ENCODE assay signal across 9 cellular contexts in the genomic region with DNA sequence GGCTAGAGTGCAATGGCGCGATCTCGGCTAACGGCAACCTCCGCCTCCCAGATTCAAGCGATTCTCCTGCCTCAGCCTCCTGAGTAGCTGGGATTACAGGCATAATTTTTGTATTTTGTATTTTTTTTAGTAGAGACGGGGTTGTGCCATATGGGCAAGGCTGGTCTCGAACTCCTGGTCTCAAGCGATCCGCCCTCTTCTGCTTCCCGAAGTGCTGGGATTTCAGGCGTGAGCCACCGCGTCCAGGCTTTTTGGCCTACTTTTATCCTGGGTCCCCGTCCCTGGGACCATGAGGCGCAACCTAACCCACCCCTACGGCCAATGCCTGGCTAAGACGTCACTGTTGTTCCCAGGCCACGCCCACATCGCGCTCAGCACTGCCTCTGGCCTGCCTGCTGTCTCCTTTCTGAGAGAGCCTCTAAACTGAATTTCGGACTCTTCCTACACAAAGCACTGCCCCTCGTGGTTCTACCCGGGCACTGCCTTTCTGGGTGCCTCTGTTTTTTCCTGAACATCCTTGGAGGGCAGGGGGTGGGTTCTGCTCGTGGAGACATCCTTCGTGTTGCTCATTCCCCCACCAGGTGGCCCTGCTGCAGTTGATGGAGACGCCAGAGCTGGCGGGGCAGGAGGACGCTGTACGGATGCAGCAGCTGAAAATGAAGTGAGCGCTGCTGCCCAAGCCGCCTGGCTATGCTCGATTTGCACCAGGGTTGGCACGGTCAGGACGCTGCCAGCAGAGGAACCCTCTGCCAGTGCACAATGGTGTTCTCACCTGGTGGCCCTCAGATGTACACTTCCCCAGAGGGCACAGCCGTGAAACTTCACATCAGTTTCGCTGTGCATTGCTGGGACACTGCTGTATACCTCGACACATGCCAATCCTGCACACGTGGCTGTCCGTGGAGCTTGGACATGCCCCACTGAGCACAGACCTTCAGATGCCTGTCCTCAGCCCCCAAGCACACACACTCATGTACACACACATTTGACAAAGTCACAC. TPM values are rescaled to one million over a fixed set of nuclear protein-coding genes. Genes with fewer than 3 reads are reported as not detected.
DNase-seq lines count a peak whose midpoint lies in the region; ATAC-seq and TF ChIP-seq lines count a peak whose summit lies in the region.
"Had no signal": no experiment of that assay in that cellular context is flagged by ENCODE, and none has a peak within 500 bp of the region (broad histone marks: within the 10 kb centered on the region; RNA-seq: fewer than 3 reads in every experiment).

No MANE protein-coding gene starts in this region.

- ATAC-seq in GM18517 (IDR thresholded peaks at IDR 0.05; ENCODE audit: unreplicated experiment), result no peak
- ATAC-seq in HG02798 (IDR thresholded peaks at IDR 0.05; ENCODE audit: poor library complexity, unreplicated experiment), result no peak

- H3K27ac ChIP-seq in WERI-Rb-1 (peak overlapping the region; percentile 88), esophagus squamous epithelium (peak overlapping the region in 2 of 4 donors; percentile 52 to 95)

- H3K27ac Mint-ChIP-seq in CD14-positive monocyte (peak overlapping the region in 5 of 7 donors; percentile 54 to 78 (median 61)), IgD-negative memory B cell (peak overlapping the region in 2 of 3 donors; percentile 81 to 91), glutamatergic neuron (ENCODE audit: unreplicated experiment) (peak overlapping the region; percentile 93)

- no peak for TF ChIP-seq POLR2A in esophagus squamous epithelium (IDR thresholded peaks at IDR 0.05)

- H3K4me1 Mint-ChIP-seq in CD14-positive monocyte, result peaks cover 48% of the 10 kb centered on the region
- peaks cover 21 to 38% (median 30%) of the 10 kb centered on the region in 3 donors for H3K4me1 Mint-ChIP-seq in IgD-negative memory B cell
- H3K4me1 Mint-ChIP-seq in glutamatergic neuron (ENCODE audit: low read depth, unreplicated experiment), result peaks cover 10% of the 10 kb centered on the region

- intact Hi-C loops in CD14-positive monocyte (cut with micrococcal nuclease) (no loop called here), esophagus squamous epithelium (cut with DNase I) (loop anchor here (5.0 to 10.0 kb wide), 2 partner anchors 84 to 257 kb away; no protein-coding TSS in a partner anchor)

- DNase-seq in CD14-positive monocyte (ENCODE audit: low spot score), result peak; percentile 64
- DNase-seq in WERI-Rb-1, result peak; percentile 98
- DNase-seq in glutamatergic neuron, result peak; percentile 97
- DNase-seq in retinal pigment epithelial cell (ENCODE audit: low read depth), result no peak
- no peak for DNase-seq in esophagus squamous epithelium (lab: John Stamatoyannopoulos, UW)

- H3K36me3 Mint-ChIP-seq in CD14-positive monocyte, result peaks cover 15 to 21% of the 10 kb centered on the region in 2 donors
- H3K36me3 Mint-ChIP-seq in IgD-negative memory B cell, result no peaks in the 10 kb centered on the region
- H3K36me3 Mint-ChIP-seq in glutamatergic neuron (ENCODE audit: unreplicated experiment), result no peaks in the 10 kb centered on the region

- peaks cover 28 to 52% (median 34%) of the 10 kb centered on the region in 3 donors for H3K4me1 ChIP-seq in esophagus squamous epithelium

- peak; percentile 34 for TF ChIP-seq CTCF in CD14-positive monocyte (IDR thresholded peaks at IDR 0.05)
- peak; percentile 80 for TF ChIP-seq CTCF in WERI-Rb-1 (IDR thresholded peaks at IDR 0.05; ENCODE audit: low read depth, low read length)
- peak; percentile 81 for TF ChIP-seq CTCF in glutamatergic neuron (IDR thresholded peaks at IDR 0.05; ENCODE audit: partially characterized antibody, unreplicated experiment)
- TF ChIP-seq CTCF in retinal pigment epithelial cell (conservative IDR thresholded peaks at IDR 0.05; ENCODE audit: low read depth, low read length), result peak; percentile 31
- peak in 2 of 6 experiments; percentile 10 to 33 for TF ChIP-seq CTCF in esophagus squamous epithelium (IDR thresholded peaks at IDR 0.05)

- WGBS in esophagus squamous epithelium, 2 donors, result 62 to 68% methylated on average over 19 to 27 of the region's 40 CpGs

- H3K4me3 Mint-ChIP-seq in CD14-positive monocyte (peak overlapping the region; percentile 78 to 82), IgD-negative memory B cell (peak overlapping the region; percentile 83 to 95 (median 88)), glutamatergic neuron (ENCODE audit: unreplicated experiment) (peak overlapping the region; percentile 96)

- peaks cover 11 to 23% (median 22%) of the 10 kb centered on the region in 3 donors for H3K27me3 Mint-ChIP-seq in CD14-positive monocyte (ENCODE audit: low read depth in 3 of 3)
- H3K27me3 Mint-ChIP-seq in IgD-negative memory B cell, result peaks cover 3% of the 10 kb centered on the region
- H3K27me3 Mint-ChIP-seq in glutamatergic neuron (ENCODE audit: unreplicated experiment), result peaks cover 12% of the 10 kb centered on the region

- H3K9me3 ChIP-seq in WERI-Rb-1 (ENCODE audit: severe bottlenecking) (no peaks in the 10 kb centered on the region), esophagus squamous epithelium (no peaks in the 10 kb centered on the region)
- H3K9me3 ChIP-seq: neutrophil had no signal

- H3K27me3 ChIP-seq in WERI-Rb-1 (ENCODE audit: insufficient read depth, low read depth, severe bottlenecking) (no peaks in the 10 kb centered on the region), esophagus squamous epithelium (peaks cover 0 to 12% (median 0%) of the 10 kb centered on the region in 4 donors)

- H3K9me3 Mint-ChIP-seq in CD14-positive monocyte (peaks cover 0 to 3% (median 1%) of the 10 kb centered on the region in 7 donors), IgD-negative memory B cell (no peaks in the 10 kb centered on the region), glutamatergic neuron (ENCODE audit: unreplicated experiment) (peaks cover 22% of the 10 kb centered on the region)

- H3K36me3 ChIP-seq in WERI-Rb-1 (peaks cover 18% of the 10 kb centered on the region), esophagus squamous epithelium (peaks cover 0 to 20% (median 7%) of the 10 kb centered on the region in 3 donors)
- H3K36me3 ChIP-seq: neutrophil had no signal

- H3K4me3 ChIP-seq in WERI-Rb-1 (ENCODE audit: low read depth, low read length), result peak overlapping the region; percentile 74
- H3K4me3 ChIP-seq in retinal pigment epithelial cell (ENCODE audit: low read length), result no peak overlapping the region
- no peak overlapping the region for H3K4me3 ChIP-seq in esophagus squamous epithelium

RNA-seq across cellular contexts. Expression of a gene that starts 2.0 kb away (rescaled TPM):
- polyA plus RNA-seq in CD14-positive monocyte (100 to 1,000 TPM in 1 of 2 donors, 10 to 100 TPM in 1; 83.7 to 122 TPM), IgD-negative memory B cell (138 TPM)
- total RNA-seq in glutamatergic neuron (ENCODE audit: unreplicated experiment) (54.3 TPM), esophagus squamous epithelium (10 to 100 TPM; 46.8 to 69.0 (median 56.6) TPM)

RNA-seq across cellular contexts. Expression of a gene that starts 16.0 kb away (rescaled TPM):
- under 1 TPM in 1 of 2 donors, not detected in 1; 0.19 TPM for polyA plus RNA-seq in CD14-positive monocyte
- polyA plus RNA-seq in IgD-negative memory B cell, result 0.38 TPM
- 55.3 TPM for total RNA-seq in glutamatergic neuron (ENCODE audit: unreplicated experiment)
- 10 to 100 TPM; 13.2 to 82.6 (median 19.3) TPM for total RNA-seq in esophagus squamous epithelium

RNA-seq across cellular contexts. Expression of a gene that starts 18.9 kb away (rescaled TPM):
- polyA plus RNA-seq in CD14-positive monocyte (100 to 1,000 TPM; 832 to 896 TPM), IgD-negative memory B cell (1,891 TPM)
- total RNA-seq in glutamatergic neuron (ENCODE audit: unreplicated experiment) (826 TPM), esophagus squamous epithelium (100 to 1,000 TPM; 445 to 799 (median 753) TPM)

RNA-seq across cellular contexts. Expression of a gene that starts 22.1 kb away (rescaled TPM):
- polyA plus RNA-seq in CD14-positive monocyte (not detected), IgD-negative memory B cell (not detected)
- total RNA-seq in glutamatergic neuron (ENCODE audit: unreplicated experiment) (92.3 TPM), esophagus squamous epithelium (1 to 10 TPM in 1 of 4 donors, under 1 TPM in 1, not detected in 2; 0.18 to 2.7 TPM)

RNA-seq across cellular contexts. Expression of a gene that starts 32.9 kb away (rescaled TPM):
- polyA plus RNA-seq in CD14-positive monocyte (10 to 100 TPM; 74.4 to 87.9 TPM), IgD-negative memory B cell (82.8 TPM)
- total RNA-seq in glutamatergic neuron (ENCODE audit: unreplicated experiment) (71.3 TPM), esophagus squamous epithelium (100 to 1,000 TPM in 1 of 4 donors, 10 to 100 TPM in 3; 65.5 to 104 (median 83.5) TPM)

Comparison
In these comparisons a context has a peak if more than half of its experiments do, and no peak if none do; other contexts are left out.
1. DNase-seq: peak in CD14-positive monocyte (single experiment), WERI-Rb-1 (single experiment) and glutamatergic neuron (single experiment); none in retinal pigment epithelial cell (single experiment) and esophagus squamous epithelium (single experiment).
2. Peak in every context shown above with its lines, with median percentiles within 50 percentile points of each other: H3K27ac Mint-ChIP-seq and H3K4me3 Mint-ChIP-seq.